Comparison of ENCODE assay signal across 28 cellular contexts in the genomic region with DNA sequence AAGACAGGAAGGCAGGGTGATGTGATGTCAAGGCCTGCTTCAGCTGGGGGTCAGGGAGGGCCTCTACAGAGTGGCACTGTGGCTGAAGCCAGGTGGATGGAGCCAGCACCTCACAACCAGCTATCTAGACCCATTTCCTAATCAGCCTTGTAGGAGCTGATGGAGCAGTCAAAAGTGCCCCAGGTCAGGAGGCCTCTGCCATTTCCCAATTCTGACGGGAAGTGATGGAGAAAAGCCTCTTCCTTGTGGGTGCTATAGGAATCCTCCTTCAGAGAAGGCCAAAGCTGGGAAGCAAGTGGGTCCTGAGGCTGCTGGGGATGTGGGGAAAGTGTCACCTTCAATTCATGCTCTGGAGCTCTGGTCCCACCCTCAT. TPM values are rescaled to one million over a fixed set of nuclear protein-coding genes. Genes with fewer than 3 reads are reported as not detected.
"Had no signal": no experiment of that assay in that cellular context is flagged by ENCODE, and none has a peak within 500 bp of the region (broad histone marks: within the 10 kb centered on the region; RNA-seq: fewer than 3 reads in every experiment).

No MANE protein-coding gene starts in this region.

- H3K27me3 Mint-ChIP-seq: activated CD4-positive, alpha-beta memory T cell treated with anti-CD3 and anti-CD28 coated beads for 36 hours; activated CD4-positive, alpha-beta T cell treated with anti-CD3 and anti-CD28 coated beads, Interleukin-2, amount 10 ng/mL, durations not matched to agents 24 days and 14 days; activated naive CD8-positive, alpha-beta T cell treated with anti-CD3 and anti-CD28 coated beads, Interleukin-2, amount 10 ng/mL, durations not matched to agents 7 days and 5 days; effector memory CD8-positive, alpha-beta T cell had no signal

- ATAC-seq: effector memory CD8-positive, alpha-beta T cell; left colon had no signal

- H3K4me3 Mint-ChIP-seq: activated CD4-positive, alpha-beta memory T cell treated with anti-CD3 and anti-CD28 coated beads for 36 hours; activated CD4-positive, alpha-beta T cell treated with anti-CD3 and anti-CD28 coated beads, Interleukin-2, amount 10 ng/mL, durations not matched to agents 24 days and 14 days; activated naive CD4-positive, alpha-beta T cell treated with anti-CD3 and anti-CD28 coated beads, Interleukin-2, amount 10 ng/mL, durations not matched to agents 7 days and 5 days; activated naive CD8-positive, alpha-beta T cell treated with anti-CD3 and anti-CD28 coated beads, Interleukin-2, amount 10 ng/mL, durations not matched to agents 7 days and 5 days; brain; effector memory CD8-positive, alpha-beta T cell; immature natural killer cell had no signal

- H3K27ac ChIP-seq: cardiac muscle cell, colonic mucosa, parathyroid adenoma, right atrium auricular region, testis, transverse colon, WERI-Rb-1 had no signal

- H3K9ac ChIP-seq: parathyroid adenoma had no signal

- H3K79me2 ChIP-seq: parathyroid adenoma had no signal

- H3K9me3 ChIP-seq: ascending aorta, colonic mucosa, heart left ventricle, right atrium auricular region, testis, transverse colon had no signal

- H3K36me3 ChIP-seq: ascending aorta, cardiac muscle cell, colonic mucosa, heart left ventricle, right atrium auricular region, transverse colon, WERI-Rb-1 had no signal

- H3K36me3 Mint-ChIP-seq: activated CD4-positive, alpha-beta memory T cell treated with anti-CD3 and anti-CD28 coated beads for 36 hours; activated naive CD4-positive, alpha-beta T cell treated with anti-CD3 and anti-CD28 coated beads, Interleukin-2, amount 10 ng/mL, durations not matched to agents 7 days and 5 days; activated naive CD8-positive, alpha-beta T cell treated with anti-CD3 and anti-CD28 coated beads, Interleukin-2, amount 10 ng/mL, durations not matched to agents 7 days and 5 days; brain; immature natural killer cell had no signal

- H3K4me3 ChIP-seq: ascending aorta, cardiac muscle cell, colonic mucosa, heart left ventricle, right atrium auricular region, testis, transverse colon had no signal

- DNase-seq: activated CD4-positive, alpha-beta T cell treated with anti-CD3 and anti-CD28 coated beads, Interleukin-2, amount 10 ng/mL, durations not matched to agents 24 days and 14 days; activated CD8-positive, alpha-beta memory T cell treated with anti-CD3 and anti-CD28 coated beads, Interleukin-2, amount 50 U/mL, for 4 hours; activated gamma-delta T cell; activated naive CD4-positive, alpha-beta T cell treated with anti-CD3 and anti-CD28 coated beads, Interleukin-2, amount 10 ng/mL, durations not matched to agents 7 days and 5 days; activated naive CD8-positive, alpha-beta T cell treated with anti-CD3 and anti-CD28 coated beads, Interleukin-2, amount 10 ng/mL, durations not matched to agents 7 days and 5 days; activated T-cell treated with anti-CD3 and anti-CD28 coated beads, Interleukin-2, amount 50 U/mL, for 1 hour; cerebellar nuclear complex; colonic mucosa; effector memory CD8-positive, alpha-beta T cell; erythroblast; heart left ventricle; hypothalamus; immature natural killer cell; left colon; nucleus accumbens; stimulated activated naive CD4-positive, alpha-beta T cell; testis; transverse colon; WERI-Rb-1 had no signal

- H2AFZ ChIP-seq: parathyroid adenoma had no signal

- H3K4me1 Mint-ChIP-seq: activated naive CD4-positive, alpha-beta T cell treated with anti-CD3 and anti-CD28 coated beads, Interleukin-2, amount 10 ng/mL, durations not matched to agents 7 days and 5 days; brain; immature natural killer cell had no signal

- H3K27me3 ChIP-seq: ascending aorta, colonic mucosa, heart left ventricle, right atrium auricular region, testis, transverse colon had no signal

- H3K9me3 Mint-ChIP-seq: activated CD4-positive, alpha-beta memory T cell treated with anti-CD3 and anti-CD28 coated beads for 36 hours; activated CD4-positive, alpha-beta T cell treated with anti-CD3 and anti-CD28 coated beads, Interleukin-2, amount 10 ng/mL, durations not matched to agents 24 days and 14 days; activated naive CD4-positive, alpha-beta T cell treated with anti-CD3 and anti-CD28 coated beads, Interleukin-2, amount 10 ng/mL, durations not matched to agents 7 days and 5 days; activated naive CD8-positive, alpha-beta T cell treated with anti-CD3 and anti-CD28 coated beads, Interleukin-2, amount 10 ng/mL, durations not matched to agents 7 days and 5 days; brain; effector memory CD8-positive, alpha-beta T cell; immature natural killer cell had no signal

- FAIRE-seq: kidney, TTC549 had no signal

- H3K27ac Mint-ChIP-seq: activated CD4-positive, alpha-beta memory T cell treated with anti-CD3 and anti-CD28 coated beads for 36 hours; activated CD4-positive, alpha-beta T cell treated with anti-CD3 and anti-CD28 coated beads, Interleukin-2, amount 10 ng/mL, durations not matched to agents 24 days and 14 days; activated naive CD4-positive, alpha-beta T cell treated with anti-CD3 and anti-CD28 coated beads, Interleukin-2, amount 10 ng/mL, durations not matched to agents 7 days and 5 days; activated naive CD8-positive, alpha-beta T cell treated with anti-CD3 and anti-CD28 coated beads, Interleukin-2, amount 10 ng/mL, durations not matched to agents 7 days and 5 days; brain; effector memory CD8-positive, alpha-beta T cell had no signal

- H3K4me1 ChIP-seq: testis had no signal

RNA-seq across cellular contexts. Expression of a gene that starts 19.6 kb away (rescaled TPM):
- polyA plus RNA-seq: neural cell had no signal
